In the genomic region with DNA sequence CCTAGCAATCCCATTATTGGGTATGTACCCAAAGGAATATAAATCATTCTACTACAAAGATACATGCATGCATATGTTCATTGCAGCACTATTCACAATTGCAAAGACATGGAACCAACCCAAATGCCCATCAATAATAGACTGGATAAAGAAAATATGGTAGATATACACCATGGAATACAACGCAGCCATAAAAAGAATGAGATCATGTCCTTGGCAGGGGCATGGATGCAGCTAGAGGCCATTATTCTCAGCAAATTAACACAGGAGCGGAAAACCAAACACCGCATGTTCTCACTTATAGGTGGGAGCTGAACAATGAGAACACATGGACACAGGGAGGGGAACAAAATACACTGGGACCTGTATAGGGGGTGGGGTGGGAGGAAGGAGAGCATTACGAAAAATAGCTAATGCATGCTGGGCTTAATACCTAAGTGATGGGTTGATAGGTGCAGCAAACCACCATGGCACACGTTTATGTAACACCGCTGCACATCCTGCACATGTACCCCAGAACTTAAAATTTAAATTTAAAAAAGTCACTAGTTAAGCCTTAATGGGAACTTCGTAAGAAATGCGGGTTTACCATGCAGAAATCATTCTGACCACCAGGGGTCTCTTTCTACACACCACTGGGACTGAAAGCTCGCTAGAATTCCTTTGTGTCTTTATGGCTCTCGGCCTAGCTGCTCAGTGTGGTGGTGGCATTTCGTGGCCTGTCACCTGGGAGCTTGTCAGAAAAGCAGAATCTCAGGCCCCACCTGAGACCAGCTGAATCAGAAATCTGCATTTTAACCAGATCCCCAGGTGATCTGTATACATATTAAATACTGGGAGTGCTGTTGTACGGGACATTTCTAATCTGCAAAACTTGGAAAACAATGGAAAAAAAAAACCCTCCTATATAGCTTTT, we compare ENCODE assay signal across 8 cellular contexts. TPM values are rescaled to one million over a fixed set of nuclear protein-coding genes. Genes with fewer than 3 reads are reported as not detected.
DNase-seq lines count a peak whose midpoint lies in the region; ATAC-seq, FAIRE-seq and TF ChIP-seq lines count a peak whose summit lies in the region.
"Not testable (repeated sequence)": the region's sequence is repeated elsewhere in the genome, so short reads cannot be mapped to it uniquely, and the experiment has no call there.

No MANE protein-coding gene starts in this region.

- not testable (repeated sequence) for H3K27ac ChIP-seq in uterus

- peak; percentile 2 for DNase-seq in NCI-H128 (lab: John Stamatoyannopoulos, UW; ENCODE audit: unreplicated experiment)
- peak; percentile 30 for DNase-seq in activated naive CD4-positive, alpha-beta T cell treated with Interleukin-2 at 50 U/mL for 16 hours
- DNase-seq in frontal cortex (ENCODE audit: low spot score in 2 of 2): peak; percentile 24 to 47
- DNase-seq in osteocyte (ENCODE audit: extremely low spot score, unreplicated experiment): not testable (repeated sequence)
- peak; percentile 24 to 43 for DNase-seq in uterus

- not testable (repeated sequence) for TF ChIP-seq POLR2A in uterus (IDR thresholded peaks at IDR 0.05)

- H3K9me3 ChIP-seq in uterus: not testable (repeated sequence)

- H3K27me3 Mint-ChIP-seq in osteocyte (ENCODE audit: unreplicated experiment): not testable (repeated sequence)

- ATAC-seq in HG02642 (IDR thresholded peaks at IDR 0.05; ENCODE audit: poor library complexity, unreplicated experiment) (peak; percentile 85), SK-N-SH treated with all-trans-retinoic acid at 6 μM for 48 hours (peak; percentile 67)

- TF ChIP-seq CTCF in GM12873 (IDR thresholded peaks at IDR 0.05; ENCODE audit: insufficient read depth, low read depth, low read length, missing control alignments): peak; percentile 81
- TF ChIP-seq CTCF in osteocyte (IDR thresholded peaks at IDR 0.05): peak; percentile 92
- peak; percentile 71 to 83 (median 77) for TF ChIP-seq CTCF in uterus (IDR thresholded peaks at IDR 0.05)

- peak overlapping the region; percentile 70 for H3K27ac Mint-ChIP-seq in osteocyte (ENCODE audit: unreplicated experiment)

- H3K4me3 ChIP-seq in uterus: not testable (repeated sequence)

- peaks cover 16% of the 10 kb centered on the region for H3K4me1 Mint-ChIP-seq in osteocyte (ENCODE audit: unreplicated experiment)

- intact Hi-C loops in uterus (cut with DNase I; ENCODE audit: low total_unique reads): not testable (repeated sequence)

- not testable (repeated sequence) for H3K9me3 Mint-ChIP-seq in osteocyte (ENCODE audit: unreplicated experiment)

- not testable (repeated sequence) for H3K4me1 ChIP-seq in uterus

- H3K36me3 ChIP-seq in uterus: not testable (repeated sequence)

- H3K4me3 Mint-ChIP-seq in osteocyte (ENCODE audit: unreplicated experiment): not testable (repeated sequence)

- H3K27me3 ChIP-seq in uterus: not testable (repeated sequence)

- peak; percentile 79 for FAIRE-seq in frontal cortex (lab: Jason Lieb, UNC)

- not testable (repeated sequence) for H3K36me3 Mint-ChIP-seq in osteocyte (ENCODE audit: unreplicated experiment)

TF ChIP-seq in SK-N-SH treated with all-trans-retinoic acid at 6 μM for 48 hours, 23 proteins besides CTCF, POLR2A, EP300 and RAD21:
- 0 out of 2 replicates have a peak, but pooled peaks have one; percentile 31 for TF ChIP-seq CSDC2 (CRISPR knock-in tag; IDR thresholded peaks at IDR 0.05)
- 0 out of 2 replicates have a peak, but pooled peaks have one; percentile 36 for TF ChIP-seq GLIS3 (CRISPR knock-in tag; IDR thresholded peaks at IDR 0.05)
- 0 out of 2 replicates have a peak, but pooled peaks have one; percentile 43 for TF ChIP-seq ZFP3 (CRISPR knock-in tag; IDR thresholded peaks at IDR 0.05)
- 0 out of 2 replicates have a peak, but pooled peaks have one; percentile 33 for TF ChIP-seq ZNF565 (CRISPR knock-in tag; conservative IDR thresholded peaks at IDR 0.05; ENCODE audit: low read depth)
- TF ChIP-seq PATZ1 (CRISPR knock-in tag; IDR thresholded peaks at IDR 0.05; ENCODE audit: borderline replicate concordance): peak; percentile 43; the same call in 1 of the 2 replicates

RNA-seq across cellular contexts. Expression of gene ANKRD1, which starts 9.5 kb away (rescaled TPM):
- total RNA-seq in frontal cortex (not detected), osteocyte (4.9 and 5.8 TPM in 2 replicates), uterus (under 1 TPM in 2 of 4 donors, not detected in 2; 0.35 to 0.64 TPM)

RNA-seq across cellular contexts. Expression of gene RPP30, which starts 39.6 kb away (rescaled TPM):
- 94.6 TPM for total RNA-seq in frontal cortex
- 31.8 and 32.8 TPM in 2 replicates for total RNA-seq in osteocyte
- total RNA-seq in uterus: 10 to 100 TPM; 10.9 to 61.1 (median 32.0) TPM

RNA-seq across cellular contexts. Expression of gene HTR7, which starts 53.6 kb away (rescaled TPM):
- total RNA-seq in frontal cortex (14.3 TPM), osteocyte (0.24 and 0.26 TPM in 2 replicates), uterus (1 to 10 TPM in 2 of 4 donors, under 1 TPM in 2; 0.29 to 1.5 (median 0.68) TPM)
